ENCODE assay signal across 19 cellular contexts in the genomic region with DNA sequence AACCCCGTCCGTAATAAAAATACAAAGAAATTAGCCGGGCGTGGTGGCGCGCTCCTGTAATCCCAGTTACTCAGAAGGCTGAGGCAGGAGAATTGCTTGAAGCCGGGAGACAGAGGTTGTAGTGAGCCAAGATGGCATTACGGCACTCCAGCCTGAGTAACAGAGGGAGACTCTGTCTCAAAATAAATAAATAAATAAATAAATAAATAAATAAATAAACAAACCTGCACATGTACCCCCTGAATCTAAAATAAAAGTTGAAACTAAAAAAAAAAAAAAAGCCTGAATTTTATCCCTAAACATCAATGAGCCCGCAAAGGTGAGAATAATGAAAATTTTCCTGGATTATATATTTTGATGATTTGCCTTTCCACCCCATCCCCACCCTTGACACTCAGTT.
"Had no signal": no experiment of that assay in that cellular context is flagged by ENCODE, and none has a peak within 500 bp of the region (broad histone marks: within the 10 kb centered on the region; RNA-seq: fewer than 3 reads in every experiment).

No MANE protein-coding gene starts in this region.

- H3K9ac ChIP-seq: KMS-11 had no signal

- H3K27ac ChIP-seq: HL-60, KMS-11, PC-9, Peyer's patch, SJCRH30 had no signal

- ATAC-seq: K562, Right ventricle myocardium inferior, SK-N-SH treated with all-trans-retinoic acid at 6 μM for 48 hours had no signal

- H3K4me3 ChIP-seq: K562, PC-9, Peyer's patch, SJCRH30 had no signal

- H3K27me3 ChIP-seq: Peyer's patch, SJCRH30 had no signal

- H3K4me3 Mint-ChIP-seq: IgD-negative memory B cell had no signal

- H3K9me3 ChIP-seq: Peyer's patch, SJCRH30 had no signal

- H3K36me3 ChIP-seq: Peyer's patch had no signal

- DNase-seq: Kasumi-1, MM.1S, NCI-H1436, NCI-H187, NCI-H2081 treated with DMSO at 0.1 percent for 48 hours, NCI-H2171, NCI-H226, NCI-H446, NCI-H510A, NCI-H524 treated with DMSO at 0.1 percent for 48 hours, PC-9, Peyer's patch, SJCRH30 had no signal

- H3K4me1 Mint-ChIP-seq: IgD-negative memory B cell had no signal

- H3K4me1 ChIP-seq: Peyer's patch had no signal

- H3K27me3 Mint-ChIP-seq: IgD-negative memory B cell had no signal

- H3K27ac Mint-ChIP-seq: IgD-negative memory B cell had no signal
